ENCODE assay signal across 15 cellular contexts in genomic region chr5:39104221-39104620, GRCh38. TPM values are rescaled to one million over a fixed set of nuclear protein-coding genes. Genes with fewer than 3 reads are reported as not detected.
DNase-seq lines count a peak whose midpoint lies in the region; ATAC-seq lines count a peak whose summit lies in the region.
"Had no signal": no experiment of that assay in that cellular context is flagged by ENCODE, and none has a peak within 500 bp of the region (broad histone marks: within the 10 kb centered on the region; RNA-seq: fewer than 3 reads in every experiment).

No MANE protein-coding gene starts in this region.

- no peaks in the 10 kb centered on the region for H3K9me3 ChIP-seq in CD8-positive, alpha-beta memory T cell (ENCODE audit: low read length)
- H3K9me3 ChIP-seq in T-helper 17 cell (ENCODE audit: control insufficient read depth, low read length, poor library complexity, severe bottlenecking): no peaks in the 10 kb centered on the region
- H3K9me3 ChIP-seq in trophoblast cell (ENCODE audit: insufficient read depth, low read depth, low read length): no peaks in the 10 kb centered on the region
- H3K9me3 ChIP-seq: BLaER1 treated with 17β-estradiol and CSF1 and Interleukin-3, amounts not matched to agents 10 nM and 100 nM had no signal

- H2BK5ac ChIP-seq in trophoblast cell (ENCODE audit: low read depth, low read length, poor library complexity): peak overlapping the region; percentile 65

- H3K18ac ChIP-seq in trophoblast cell (ENCODE audit: low read length): no peak overlapping the region

- peak overlapping the region; percentile 5 for H2BK120ac ChIP-seq in trophoblast cell (ENCODE audit: insufficient read depth, low read length, poor library complexity)

- H3K4me1 Mint-ChIP-seq in CD8-positive, alpha-beta memory T cell: peaks cover 29 to 61% (median 38%) of the 10 kb centered on the region in 3 donors
- peaks cover 37% of the 10 kb centered on the region for H3K4me1 Mint-ChIP-seq in T-helper 17 cell
- H3K4me1 Mint-ChIP-seq in stimulated activated naive B cell treated with anti-CD40 and anti-IgM and Interleukin-4, amounts not matched to agents 10 μg/mL and 1 μg/mL and 100 μg/mL, for 72 hours: no peaks in the 10 kb centered on the region

- peak overlapping the region; percentile 17 to 27 for H3K27ac Mint-ChIP-seq in activated naive CD4-positive, alpha-beta T cell treated with anti-CD3 and anti-CD28 coated beads, Interleukin-2, amount 50 U/mL, for 72 hours
- peak overlapping the region in 6 of 8 donors; percentile 3 to 77 (median 29) for H3K27ac Mint-ChIP-seq in CD8-positive, alpha-beta memory T cell
- peak overlapping the region; percentile 76 for H3K27ac Mint-ChIP-seq in T-helper 17 cell
- H3K27ac Mint-ChIP-seq in stimulated activated naive B cell treated with anti-CD40 and anti-IgM and Interleukin-4, amounts not matched to agents 10 μg/mL and 1 μg/mL and 100 μg/mL, for 72 hours: no peak overlapping the region
- H3K27ac Mint-ChIP-seq: IgD-negative memory B cell had no signal

- H3K79me2 ChIP-seq in trophoblast cell (ENCODE audit: control insufficient read depth, insufficient read depth, low read length, poor library complexity): peaks cover 2% of the 10 kb centered on the region

- no peak overlapping the region for H3K4me3 Mint-ChIP-seq in CD8-positive, alpha-beta memory T cell
- no peak overlapping the region for H3K4me3 Mint-ChIP-seq in T-helper 17 cell
- no peak overlapping the region for H3K4me3 Mint-ChIP-seq in stimulated activated naive B cell treated with anti-CD40 and anti-IgM and Interleukin-4, amounts not matched to agents 10 μg/mL and 1 μg/mL and 100 μg/mL, for 72 hours

- no peak overlapping the region for H2AFZ ChIP-seq in trophoblast cell (ENCODE audit: insufficient read depth, low read length, poor library complexity)

- H4K8ac ChIP-seq in trophoblast cell (ENCODE audit: low read depth, low read length): peak overlapping the region; percentile 39

- no peak for DNase-seq in activated naive CD4-positive, alpha-beta T cell treated with anti-CD3 and anti-CD28 coated beads, Interleukin-2, amount 50 U/mL, for 72 hours (ENCODE audit: low spot score in 2 of 2)
- DNase-seq in activated naive CD4-positive, alpha-beta T cell (lab: John Stamatoyannopoulos, UW): no peak
- DNase-seq in CD8-positive, alpha-beta memory T cell: no peak
- DNase-seq in T-helper 17 cell (no peak), trophoblast cell (peak; percentile 70 to 89), NCI-H187 treated with DMSO at 0.1 percent for 48 hours (lab: John Stamatoyannopoulos, UW) (no peak)
- no peak for DNase-seq in stimulated activated naive B cell treated with anti-CD40 and anti-IgM and Interleukin-4, amounts not matched to agents 10 μg/mL and 1 μg/mL and 100 μg/mL, for 72 hours
- DNase-seq: DMS79 treated with DMSO at 0.1 percent for 48 hours, GDM1, NCI-H146, NCI-H2107, NCI-H226, NCI-H526 treated with DMSO at 0.1 percent for 48 hours had no signal

- H3K4ac ChIP-seq in trophoblast cell (ENCODE audit: low read depth, low read length): no peak overlapping the region

- H3K4me3 ChIP-seq in CD8-positive, alpha-beta memory T cell (ENCODE audit: low read length): no peak overlapping the region
- H3K4me3 ChIP-seq in trophoblast cell (ENCODE audit: low read depth, low read length): no peak overlapping the region
- H3K4me3 ChIP-seq: BLaER1 treated with 17β-estradiol and CSF1 and Interleukin-3, amounts not matched to agents 10 nM and 100 nM had no signal

- no peak overlapping the region for H3K14ac ChIP-seq in trophoblast cell (ENCODE audit: low read length)

- no peaks in the 10 kb centered on the region for H3K27me3 Mint-ChIP-seq in CD8-positive, alpha-beta memory T cell
- H3K27me3 Mint-ChIP-seq in T-helper 17 cell: no peaks in the 10 kb centered on the region
- H3K27me3 Mint-ChIP-seq in stimulated activated naive B cell treated with anti-CD40 and anti-IgM and Interleukin-4, amounts not matched to agents 10 μg/mL and 1 μg/mL and 100 μg/mL, for 72 hours: peaks cover 0 to 5% of the 10 kb centered on the region in 2 donors

- no peaks in the 10 kb centered on the region for H3K27me3 ChIP-seq in CD8-positive, alpha-beta memory T cell (ENCODE audit: insufficient read depth, low read length, poor library complexity, severe bottlenecking)
- H3K27me3 ChIP-seq in trophoblast cell (ENCODE audit: insufficient read depth, low read length): no peaks in the 10 kb centered on the region
- H3K27me3 ChIP-seq: BLaER1 treated with 17β-estradiol and CSF1 and Interleukin-3, amounts not matched to agents 10 nM and 100 nM had no signal

- H3K79me1 ChIP-seq in trophoblast cell (ENCODE audit: low read length): peaks cover 9% of the 10 kb centered on the region

- CTCF ChIA-PET in CD8-positive, alpha-beta memory T cell (lab: Charles Lee): interaction anchor here (0.7 to 2.3 kb wide), 2 partner anchors 24 to 179 kb away, joined by 3 to 9 read pairs; no protein-coding TSS in a partner anchor

- no peak overlapping the region for H3K27ac ChIP-seq in CD8-positive, alpha-beta memory T cell (ENCODE audit: low read depth, low read length)
- H3K27ac ChIP-seq in trophoblast cell (ENCODE audit: low read depth, low read length): peak overlapping the region; percentile 84
- H3K27ac ChIP-seq: BLaER1 treated with 17β-estradiol and CSF1 and Interleukin-3, amounts not matched to agents 10 nM and 100 nM had no signal

- no CpG with 5 or more reads among the region's 1 CpG for WGBS in trophoblast cell (ENCODE audit: extremely low coverage, insufficient coverage, insufficient read length)

- H2BK12ac ChIP-seq in trophoblast cell (ENCODE audit: low read length): no peak overlapping the region

- H3K4me1 ChIP-seq in CD8-positive, alpha-beta memory T cell (ENCODE audit: insufficient read depth, low read length): peaks cover 21% of the 10 kb centered on the region
- H3K4me1 ChIP-seq in trophoblast cell (ENCODE audit: control insufficient read depth in 1 of 2, insufficient read depth in 2 of 2, low read length in 2 of 2): peaks cover 11 to 18% of the 10 kb centered on the region in 2 experiments

- ATAC-seq in activated naive CD4-positive, alpha-beta T cell treated with anti-CD3 and anti-CD28 coated beads, Interleukin-2, amount 50 U/mL, for 72 hours: no peak
- no peak for ATAC-seq in T-helper 17 cell
- no peak for ATAC-seq in stimulated activated naive B cell treated with anti-CD40 and anti-IgM and Interleukin-4, amounts not matched to agents 10 μg/mL and 1 μg/mL and 100 μg/mL, for 72 hours (replicated peaks)

- H3K4me2 ChIP-seq in trophoblast cell (ENCODE audit: low read length): no peak overlapping the region

- H4K12ac ChIP-seq in trophoblast cell (ENCODE audit: low read depth, low read length): no peak overlapping the region

- peaks cover 19% of the 10 kb centered on the region for H3K36me3 ChIP-seq in CD8-positive, alpha-beta memory T cell (ENCODE audit: insufficient read depth, low read length)
- H3K36me3 ChIP-seq in trophoblast cell (ENCODE audit: control insufficient read depth in 1 of 2, insufficient read depth in 2 of 2, low read length in 2 of 2): no peaks in the 10 kb centered on the region

- no peak overlapping the region for H3K23ac ChIP-seq in trophoblast cell (ENCODE audit: low read length)

- H3K36me3 Mint-ChIP-seq in activated naive CD4-positive, alpha-beta T cell treated with anti-CD3 and anti-CD28 coated beads, Interleukin-2, amount 50 U/mL, for 72 hours: peaks cover 11 to 12% of the 10 kb centered on the region in 2 donors
- H3K36me3 Mint-ChIP-seq in CD8-positive, alpha-beta memory T cell: peaks cover 5 to 62% (median 17%) of the 10 kb centered on the region in 3 donors
- H3K36me3 Mint-ChIP-seq in T-helper 17 cell (ENCODE audit: low read depth): peaks cover 11% of the 10 kb centered on the region
- H3K36me3 Mint-ChIP-seq in stimulated activated naive B cell treated with anti-CD40 and anti-IgM and Interleukin-4, amounts not matched to agents 10 μg/mL and 1 μg/mL and 100 μg/mL, for 72 hours: no peaks in the 10 kb centered on the region

- no peak overlapping the region for H2AK5ac ChIP-seq in trophoblast cell (ENCODE audit: low read length)

- peak overlapping the region; percentile 22 for H4K91ac ChIP-seq in trophoblast cell (ENCODE audit: low read depth, low read length)

- no peak overlapping the region for H3K9ac ChIP-seq in trophoblast cell (ENCODE audit: low read length)
- H3K9ac ChIP-seq: BLaER1 treated with 17β-estradiol and CSF1 and Interleukin-3, amounts not matched to agents 10 nM and 100 nM had no signal

- peaks cover 0 to 5% of the 10 kb centered on the region in 2 donors for H3K9me3 Mint-ChIP-seq in activated naive CD4-positive, alpha-beta T cell treated with anti-CD3 and anti-CD28 coated beads, Interleukin-2, amount 50 U/mL, for 72 hours
- H3K9me3 Mint-ChIP-seq in CD8-positive, alpha-beta memory T cell: no peaks in the 10 kb centered on the region
- no peaks in the 10 kb centered on the region for H3K9me3 Mint-ChIP-seq in stimulated activated naive B cell treated with anti-CD40 and anti-IgM and Interleukin-4, amounts not matched to agents 10 μg/mL and 1 μg/mL and 100 μg/mL, for 72 hours
- H3K9me3 Mint-ChIP-seq: IgD-negative memory B cell had no signal

- POLR2A ChIA-PET in CD8-positive, alpha-beta memory T cell (lab: Charles Lee): no interaction called here

RNA-seq across cellular contexts. Expression of gene RICTOR, which starts 30.0 kb away (rescaled TPM):
- 10 to 100 TPM; 32.8 to 50.2 TPM for total RNA-seq in activated naive CD4-positive, alpha-beta T cell treated with anti-CD3 and anti-CD28 coated beads, Interleukin-2, amount 50 U/mL, for 72 hours
- total RNA-seq in CD8-positive, alpha-beta memory T cell: 10 to 100 TPM; 32.0 to 32.9 TPM
- polyA plus RNA-seq in CD8-positive, alpha-beta memory T cell: 12.1 TPM
- 10 to 100 TPM; 84.8 to 88.8 TPM for total RNA-seq in T-helper 17 cell
- 20.7 and 21.7 TPM in 2 replicates for polyA plus RNA-seq in trophoblast cell (2013)

Comparison
In these comparisons a context has a peak if more than half of its experiments do, and no peak if none do; other contexts are left out.
1. DNase-seq: peak in trophoblast cell (2 of 2); none in activated naive CD4-positive, alpha-beta T cell treated with anti-CD3 and anti-CD28 coated beads, Interleukin-2, amount 50 U/mL, for 72 hours (0 of 2), activated naive CD4-positive, alpha-beta T cell (0 of 4), CD8-positive, alpha-beta memory T cell (0 of 5), T-helper 17 cell (0 of 3), stimulated activated naive B cell treated with anti-CD40 and anti-IgM and Interleukin-4, amounts not matched to agents 10 μg/mL and 1 μg/mL and 100 μg/mL, for 72 hours (single experiment) and NCI-H187 treated with DMSO at 0.1 percent for 48 hours (single experiment).